ENCODE assay signal across 8 cellular contexts in genomic region chr2:88265352-88265960, GRCh38.
DNase-seq lines count a peak whose midpoint lies in the region; ATAC-seq and FAIRE-seq lines count a peak whose summit lies in the region.

No MANE protein-coding gene starts in this region.

- peak; percentile 92 for ATAC-seq in GM18520 (IDR thresholded peaks at IDR 0.05; ENCODE audit: unreplicated experiment)
- ATAC-seq in HG03342 (IDR thresholded peaks at IDR 0.05; ENCODE audit: unreplicated experiment) = peak; percentile 86
- ATAC-seq in naive thymus-derived CD4-positive, alpha-beta T cell = peak; percentile 76
- ATAC-seq in HG02870 (IDR thresholded peaks at IDR 0.05; ENCODE audit: unreplicated experiment) = no peak
- ATAC-seq in HG03439 (IDR thresholded peaks at IDR 0.05; ENCODE audit: unreplicated experiment) = no peak

- no peaks in the 10 kb centered on the region for H3K4me1 ChIP-seq in naive thymus-derived CD4-positive, alpha-beta T cell (ENCODE audit: control insufficient read depth in 2 of 2, insufficient read depth in 2 of 2, low read length in 2 of 2)

- peaks cover 5% of the 10 kb centered on the region for H3K4me1 Mint-ChIP-seq in activated CD4-positive, alpha-beta memory T cell treated with anti-CD3 and anti-CD28 coated beads, Interleukin-2, amount 10 ng/mL, durations not matched to agents 7 days and 5 days
- H3K4me1 Mint-ChIP-seq in naive thymus-derived CD4-positive, alpha-beta T cell = peaks cover 0 to 5% (median 0%) of the 10 kb centered on the region in 7 donors

- H3K27ac ChIP-seq in naive thymus-derived CD4-positive, alpha-beta T cell (ENCODE audit: low read depth, low read length) = no peak overlapping the region

- H3K9me3 ChIP-seq in naive thymus-derived CD4-positive, alpha-beta T cell (ENCODE audit: control insufficient read depth in 2 of 3, low read length in 3 of 3) = no peaks in the 10 kb centered on the region

- H3K36me3 Mint-ChIP-seq in activated CD4-positive, alpha-beta memory T cell treated with anti-CD3 and anti-CD28 coated beads, Interleukin-2, amount 10 ng/mL, durations not matched to agents 7 days and 5 days (ENCODE audit: low read depth) = no peaks in the 10 kb centered on the region
- H3K36me3 Mint-ChIP-seq in naive thymus-derived CD4-positive, alpha-beta T cell = no peaks in the 10 kb centered on the region

- no peaks in the 10 kb centered on the region for H3K36me3 ChIP-seq in naive thymus-derived CD4-positive, alpha-beta T cell (ENCODE audit: control insufficient read depth in 2 of 3, insufficient read depth in 3 of 3, low read length in 3 of 3)

- no peaks in the 10 kb centered on the region for H3K9me3 Mint-ChIP-seq in activated CD4-positive, alpha-beta memory T cell treated with anti-CD3 and anti-CD28 coated beads, Interleukin-2, amount 10 ng/mL, durations not matched to agents 7 days and 5 days
- H3K9me3 Mint-ChIP-seq in naive thymus-derived CD4-positive, alpha-beta T cell = peaks cover 0 to 17% (median 2%) of the 10 kb centered on the region in 11 donors

- intact Hi-C loops in naive thymus-derived CD4-positive, alpha-beta T cell (cut with micrococcal nuclease) = no loop called here

- no peaks in the 10 kb centered on the region for H3K27me3 ChIP-seq in naive thymus-derived CD4-positive, alpha-beta T cell (ENCODE audit: control insufficient read depth in 2 of 2, insufficient read depth in 2 of 2, low read length in 2 of 2)

- no peak for FAIRE-seq in GM19239 (lab: Jason Lieb, UNC)

- no peak overlapping the region for H3K27ac Mint-ChIP-seq in activated CD4-positive, alpha-beta memory T cell treated with anti-CD3 and anti-CD28 coated beads, Interleukin-2, amount 10 ng/mL, durations not matched to agents 7 days and 5 days
- H3K27ac Mint-ChIP-seq in naive thymus-derived CD4-positive, alpha-beta T cell = no peak overlapping the region

- CTCF ChIA-PET in activated CD4-positive, alpha-beta memory T cell treated with anti-CD3 and anti-CD28 coated beads, Interleukin-2, amount 10 ng/mL, durations not matched to agents 7 days and 5 days (lab: Charles Lee) = no interaction called here
- CTCF ChIA-PET in naive thymus-derived CD4-positive, alpha-beta T cell (lab: Charles Lee) = no interaction called here

- peaks cover 7% of the 10 kb centered on the region for H3K27me3 Mint-ChIP-seq in activated CD4-positive, alpha-beta memory T cell treated with anti-CD3 and anti-CD28 coated beads, Interleukin-2, amount 10 ng/mL, durations not matched to agents 7 days and 5 days
- peaks cover 0 to 17% (median 7%) of the 10 kb centered on the region in 5 donors for H3K27me3 Mint-ChIP-seq in naive thymus-derived CD4-positive, alpha-beta T cell

- no peak overlapping the region for H3K4me3 Mint-ChIP-seq in activated CD4-positive, alpha-beta memory T cell treated with anti-CD3 and anti-CD28 coated beads, Interleukin-2, amount 10 ng/mL, durations not matched to agents 7 days and 5 days
- H3K4me3 Mint-ChIP-seq in naive thymus-derived CD4-positive, alpha-beta T cell = peak overlapping the region in 1 of 10 donors; percentile 4

- peak; percentile 17 for DNase-seq in activated CD4-positive, alpha-beta memory T cell treated with anti-CD3 and anti-CD28 coated beads, Interleukin-2, amount 10 ng/mL, durations not matched to agents 7 days and 5 days
- DNase-seq in naive thymus-derived CD4-positive, alpha-beta T cell = peak in 1 of 9 donors; percentile 24
- DNase-seq in GM19239 (ENCODE audit: insufficient read length, low spot score) = no peak
- DNase-seq in activated T-cell treated with anti-CD3 and anti-CD28 coated beads, Interleukin-2, amount 50 U/mL, for 48 hours = no peak

- H3K4me3 ChIP-seq in naive thymus-derived CD4-positive, alpha-beta T cell (ENCODE audit: low read length) = no peak overlapping the region

- POLR2A ChIA-PET in activated CD4-positive, alpha-beta memory T cell treated with anti-CD3 and anti-CD28 coated beads, Interleukin-2, amount 10 ng/mL, durations not matched to agents 7 days and 5 days (lab: Charles Lee) = no interaction called here
- POLR2A ChIA-PET in naive thymus-derived CD4-positive, alpha-beta T cell (lab: Charles Lee) = no interaction called here

Comparison
In these comparisons a context has a peak if more than half of its experiments do, and no peak if none do; other contexts are left out.
1. ATAC-seq: peak in GM18520 (single experiment), HG03342 (single experiment) and naive thymus-derived CD4-positive, alpha-beta T cell (single experiment); none in HG02870 (single experiment) and HG03439 (single experiment).